In the genomic region with DNA sequence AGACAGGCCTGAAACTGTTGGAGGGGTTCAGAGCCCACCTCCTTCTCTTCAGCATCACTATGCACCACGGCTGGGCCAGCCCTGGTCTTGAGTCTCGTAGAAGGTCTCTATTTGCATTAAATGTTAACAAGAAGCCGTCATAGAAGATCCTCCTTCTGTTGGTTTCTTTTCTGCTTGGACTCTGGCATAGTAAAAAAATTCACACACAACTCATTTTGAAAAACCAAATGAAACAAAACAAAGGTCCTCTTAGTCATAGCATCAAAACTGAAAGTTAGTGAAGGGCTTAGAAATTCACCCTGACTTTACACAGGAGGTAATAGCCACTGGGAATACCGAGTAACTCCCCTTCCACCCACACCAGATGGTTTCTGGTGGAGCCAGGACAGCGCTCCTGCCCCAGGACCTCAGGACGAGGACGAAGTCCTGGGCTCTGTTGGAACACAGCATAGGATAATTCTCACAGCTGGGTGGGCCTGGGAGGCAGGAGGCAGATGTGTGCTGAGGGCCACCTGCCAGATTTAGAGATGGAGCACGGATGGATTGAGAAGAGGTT, we compare ENCODE assay signal across 8 cellular contexts.
DNase-seq lines count a peak whose midpoint lies in the region; ATAC-seq, FAIRE-seq and TF ChIP-seq lines count a peak whose summit lies in the region.

No MANE protein-coding gene starts in this region.

- H3K36me3 Mint-ChIP-seq in astrocyte (ENCODE audit: low read depth, unreplicated experiment): no peaks in the 10 kb centered on the region

- H4K20me1 ChIP-seq in astrocyte (ENCODE audit: insufficient read depth, low read length): no peaks in the 10 kb centered on the region

- H3K4me1 Mint-ChIP-seq in astrocyte (ENCODE audit: low read depth, unreplicated experiment): peaks cover 5% of the 10 kb centered on the region

- TF ChIP-seq CTCF in GM13976 (IDR thresholded peaks at IDR 0.05; ENCODE audit: borderline replicate concordance, control extremely low read depth, extremely low read depth, insufficient read depth, missing control alignments) (no peak), astrocyte (IDR thresholded peaks at IDR 0.05; ENCODE audit: insufficient read depth, low read depth, low read length) (no peak), D721Med (IDR thresholded peaks at IDR 0.05; ENCODE audit: insufficient read depth, missing control alignments) (no peak)

- no peaks in the 10 kb centered on the region for H3K27me3 ChIP-seq in astrocyte (ENCODE audit: insufficient read depth, low read length)

- no peaks in the 10 kb centered on the region for H3K9me3 ChIP-seq in astrocyte (ENCODE audit: insufficient read depth, low read depth, low read length)

- peaks cover 4% of the 10 kb centered on the region for H3K4me1 ChIP-seq in astrocyte (ENCODE audit: insufficient read depth, low read length)

- H3K36me3 ChIP-seq in astrocyte (ENCODE audit: insufficient read depth, low read length): no peaks in the 10 kb centered on the region

- DNase-seq in GM13976 (ENCODE audit: low spot score) (peak; percentile 75), astrocyte (ENCODE audit: low read depth) (no peak), AG08395 (ENCODE audit: low spot score) (no peak), D721Med (ENCODE audit: insufficient read length, low spot score) (no peak), foreskin melanocyte (no peak), NCI-H748 treated with DMSO at 0.1 percent for 48 hours (lab: John Stamatoyannopoulos, UW) (no peak)

- ATAC-seq in GM19455 (IDR thresholded peaks at IDR 0.05; ENCODE audit: unreplicated experiment) (peak; percentile 95), HG03103 (IDR thresholded peaks at IDR 0.05; ENCODE audit: low read depth, unreplicated experiment) (peak; percentile 79)

- peak overlapping the region; percentile 34 for H3K27ac Mint-ChIP-seq in astrocyte (ENCODE audit: unreplicated experiment)

- no peaks in the 10 kb centered on the region for H3K79me2 ChIP-seq in astrocyte (ENCODE audit: insufficient read depth, low read length)

- H3K9ac ChIP-seq in astrocyte (ENCODE audit: low read length): no peak overlapping the region

- H3K4me2 ChIP-seq in astrocyte (ENCODE audit: low read length): no peak overlapping the region

- H3K27ac ChIP-seq in astrocyte (ENCODE audit: low read depth, low read length): no peak overlapping the region

- FAIRE-seq in astrocyte (lab: Jason Lieb, UNC): no peak
- FAIRE-seq in D721Med (lab: Jason Lieb, UNC): no peak

- no peaks in the 10 kb centered on the region for H3K27me3 Mint-ChIP-seq in astrocyte (ENCODE audit: low read depth, unreplicated experiment)

- no peak overlapping the region for H2AFZ ChIP-seq in astrocyte (ENCODE audit: low read depth, low read length)

- no peaks in the 10 kb centered on the region for H3K9me3 Mint-ChIP-seq in astrocyte (ENCODE audit: unreplicated experiment)

- H3K4me3 Mint-ChIP-seq in astrocyte (ENCODE audit: unreplicated experiment): no peak overlapping the region

- H3K4me3 ChIP-seq in astrocyte (ENCODE audit: insufficient read depth, low read depth, low read length): no peak overlapping the region

- in situ Hi-C loops in GM13976 (cut with MboI; ENCODE audit: low sequenced_read_pairs, unreplicated experiment): no loop called here
